Comparison of ENCODE assay signal across 12 cellular contexts in genomic region chr22:29733362-29734322, GRCh38. TPM values are rescaled to one million over a fixed set of nuclear protein-coding genes. Genes with fewer than 3 reads are reported as not detected.
DNase-seq lines count a peak whose midpoint lies in the region; ATAC-seq and TF ChIP-seq lines count a peak whose summit lies in the region.
"Had no signal": no experiment of that assay in that cellular context is flagged by ENCODE, and none has a peak within 500 bp of the region (broad histone marks: within the 10 kb centered on the region; RNA-seq: fewer than 3 reads in every experiment).

No MANE protein-coding gene starts in this region.

- H3K9me3 Mint-ChIP-seq in mesothelial cell of epicardium: no peaks in the 10 kb centered on the region

- BruUV-seq in A673 (replicated peaks; lab: Mats Ljungman, UMichigan): no TSS peak

- no peaks in the 10 kb centered on the region for H3K9me3 ChIP-seq in A673 (ENCODE audit: low read depth, low read length, poor library complexity, severe bottlenecking)

- peaks cover 6% of the 10 kb centered on the region for H3K36me3 Mint-ChIP-seq in mesothelial cell of epicardium

- TF ChIP-seq RAD21 in Ishikawa (IDR thresholded peaks at IDR 0.05; ENCODE audit: low read depth): no peak

- H3K27me3 Mint-ChIP-seq in mesothelial cell of epicardium (ENCODE audit: low read depth): no peaks in the 10 kb centered on the region

- TF ChIP-seq CTCF in A673 (conservative IDR thresholded peaks at IDR 0.05; ENCODE audit: low read depth, low read length) (no peak), mesothelial cell of epicardium (IDR thresholded peaks at IDR 0.05; ENCODE audit: unreplicated experiment) (no peak)

- intact Hi-C loops in A673 (cut with micrococcal nuclease; ENCODE audit: unreplicated experiment) (no loop called here), posterior cingulate gyrus (cut with DNase I) (no loop called here)

- DNase-seq in A673 (ENCODE audit: low spot score) (peak; percentile 72), NCI-H774 (lab: John Stamatoyannopoulos, UW) (peak; percentile 28), erythroblast (lab: John Stamatoyannopoulos, UW) (peak; percentile 79 to 88), posterior cingulate gyrus (no peak), midbrain (lab: John Stamatoyannopoulos, UW) (no peak), mesothelial cell of epicardium (ENCODE audit: low spot score in 2 of 2, unreplicated experiment in 2 of 2) (no peak)
- DNase-seq: activated CD8-positive, alpha-beta memory T cell treated with anti-CD3 and anti-CD28 coated beads, Interleukin-2, amount 50 U/mL, for 48 hours; C1 segment of cervical spinal cord; foreskin melanocyte had no signal

- no peaks in the 10 kb centered on the region for H3K27me3 ChIP-seq in A673 (replicated peaks; ENCODE audit: insufficient read depth, low read depth, low read length, poor library complexity)

- H3K36me3 ChIP-seq in A673 (ENCODE audit: insufficient read depth, low read length, poor library complexity, severe bottlenecking): no peaks in the 10 kb centered on the region

- peak; percentile 71; the same call in 1 of the 2 replicates for TF ChIP-seq EP300 in Ishikawa (IDR thresholded peaks at IDR 0.05; ENCODE audit: borderline replicate concordance)

- peaks cover 15% of the 10 kb centered on the region for H3K4me1 ChIP-seq in A673 (ENCODE audit: insufficient read depth, low read length, poor library complexity, severe bottlenecking)

- no peak overlapping the region for H3K27ac ChIP-seq in A673 (ENCODE audit: low read depth, low read length, poor library complexity, severe bottlenecking)

- CTCF ChIA-PET in A673 (lab: Charles Lee): no interaction called here

- no peak overlapping the region for H3K4me3 ChIP-seq in A673 (ENCODE audit: low read depth, low read length, poor library complexity, severe bottlenecking)

- TF ChIP-seq POLR2A in erythroblast (IDR thresholded peaks at IDR 0.05; ENCODE audit: low read length): peak; percentile 88

- POLR2A ChIA-PET in A673 (lab: Charles Lee; ENCODE audit: low non-redundant PET): interaction anchor here (0.6 kb wide), 1 partner anchor 317 kb away, joined by 3 read pairs; no protein-coding TSS in a partner anchor

- no peak overlapping the region for H3K4me3 Mint-ChIP-seq in mesothelial cell of epicardium

- H3K27ac Mint-ChIP-seq in mesothelial cell of epicardium: no peak overlapping the region

- peaks cover 5% of the 10 kb centered on the region for H3K4me1 Mint-ChIP-seq in mesothelial cell of epicardium

- no peak for ATAC-seq in GM18907 (IDR thresholded peaks at IDR 0.05; ENCODE audit: unreplicated experiment)
- ATAC-seq: Panc1 had no signal

TF ChIP-seq in Ishikawa, 13 proteins besides CTCF, POLR2A, EP300 and RAD21:
- peak; percentile 90 for TF ChIP-seq NFIC (IDR thresholded peaks at IDR 0.05)
- TF ChIP-seq, protein P1, sequence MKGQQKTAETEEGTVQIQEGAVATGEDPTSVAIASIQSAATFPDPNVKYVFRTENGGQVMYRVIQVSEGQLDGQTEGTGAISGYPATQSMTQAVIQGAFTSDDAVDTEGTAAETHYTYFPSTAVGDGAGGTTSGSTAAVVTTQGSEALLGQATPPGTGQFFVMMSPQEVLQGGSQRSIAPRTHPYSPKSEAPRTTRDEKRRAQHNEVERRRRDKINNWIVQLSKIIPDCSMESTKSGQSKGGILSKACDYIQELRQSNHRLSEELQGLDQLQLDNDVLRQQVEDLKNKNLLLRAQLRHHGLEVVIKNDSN (IDR thresholded peaks at IDR 0.05): peak; percentile 82
- TF ChIP-seq ZBTB7A (IDR thresholded peaks at IDR 0.05; ENCODE audit: low read depth): peak; percentile 77
- peak; percentile 80 for TF ChIP-seq TCF12 (IDR thresholded peaks at IDR 0.05; ENCODE audit: low read depth)
- TF ChIP-seq YY1 (IDR thresholded peaks at IDR 0.05; ENCODE audit: low read depth): no peak
- TF ChIP-seq CEBPB (IDR thresholded peaks at IDR 0.05): peak; percentile 88
- peak; percentile 69 for TF ChIP-seq TEAD4 (IDR thresholded peaks at IDR 0.05)
- TF ChIP-seq MAX (IDR thresholded peaks at IDR 0.05): peak; percentile 69
- TF ChIP-seq REST (IDR thresholded peaks at IDR 0.05; ENCODE audit: low read depth): no peak

RNA-seq across cellular contexts. Expression of gene CABP7, which starts 13.8 kb away (rescaled TPM):
- not detected in 2 replicates for total RNA-seq in A673 (2021)
- total RNA-seq in mesothelial cell of epicardium: 0.11 TPM in 1 of 3 replicates, not detected in the others

RNA-seq across cellular contexts. Expression of gene ZMAT5, which starts 33.2 kb away (rescaled TPM):
- total RNA-seq in A673 (2021): 19.8 and 23.6 TPM in 2 replicates
- total RNA-seq in mesothelial cell of epicardium: 16.5 to 18.8 TPM (median 17.1 TPM) in 3 replicates

RNA-seq across cellular contexts. Expression of gene UQCR10, which starts 33.5 kb away (rescaled TPM):
- 107 and 119 TPM in 2 replicates for total RNA-seq in A673 (2021)
- total RNA-seq in mesothelial cell of epicardium: 72.9 to 88.1 TPM (median 76.6 TPM) in 3 replicates

Comparison
In these comparisons a context has a peak if more than half of its experiments do, and no peak if none do; other contexts are left out.
1. DNase-seq: peak in A673 (single experiment), NCI-H774 (single experiment) and erythroblast (2 of 2); none in posterior cingulate gyrus (0 of 10), midbrain (single experiment) and mesothelial cell of epicardium (0 of 2).